In the genomic region with DNA sequence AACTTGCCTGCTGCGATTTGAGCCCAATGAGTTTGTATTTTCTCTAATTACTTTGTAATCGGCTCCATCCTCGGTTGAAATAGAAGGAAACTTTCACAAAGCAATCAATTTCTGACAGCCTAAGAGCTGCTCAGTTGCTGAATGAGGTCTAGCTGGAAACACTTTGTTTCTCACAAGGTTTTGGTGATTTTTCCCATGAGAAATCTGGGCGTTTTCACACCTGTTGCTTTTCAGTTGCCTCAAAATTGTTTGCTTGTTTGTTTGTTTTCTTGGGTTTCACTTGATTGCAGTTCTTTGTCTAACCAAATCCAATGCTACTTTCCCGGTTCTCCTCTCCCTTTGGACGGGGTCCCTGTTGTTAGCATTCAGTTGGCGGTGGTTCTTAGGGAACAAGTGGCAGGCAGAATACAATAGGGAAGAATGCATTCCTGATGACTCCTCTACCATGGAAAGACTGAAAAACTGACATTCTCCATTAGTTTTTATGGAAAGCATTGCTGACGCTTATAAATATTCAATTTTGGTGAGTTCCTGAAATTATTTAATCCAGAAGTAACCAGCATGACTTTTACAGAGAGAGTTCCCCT, we compare ENCODE assay signal across 2 cellular contexts.
TF ChIP-seq lines count a peak whose summit lies in the region.

No MANE protein-coding gene starts in this region.

TF ChIP-seq in liver, 16 proteins besides CTCF, POLR2A, EP300 and RAD21 (continued from another document):
- TF ChIP-seq, protein P1, sequence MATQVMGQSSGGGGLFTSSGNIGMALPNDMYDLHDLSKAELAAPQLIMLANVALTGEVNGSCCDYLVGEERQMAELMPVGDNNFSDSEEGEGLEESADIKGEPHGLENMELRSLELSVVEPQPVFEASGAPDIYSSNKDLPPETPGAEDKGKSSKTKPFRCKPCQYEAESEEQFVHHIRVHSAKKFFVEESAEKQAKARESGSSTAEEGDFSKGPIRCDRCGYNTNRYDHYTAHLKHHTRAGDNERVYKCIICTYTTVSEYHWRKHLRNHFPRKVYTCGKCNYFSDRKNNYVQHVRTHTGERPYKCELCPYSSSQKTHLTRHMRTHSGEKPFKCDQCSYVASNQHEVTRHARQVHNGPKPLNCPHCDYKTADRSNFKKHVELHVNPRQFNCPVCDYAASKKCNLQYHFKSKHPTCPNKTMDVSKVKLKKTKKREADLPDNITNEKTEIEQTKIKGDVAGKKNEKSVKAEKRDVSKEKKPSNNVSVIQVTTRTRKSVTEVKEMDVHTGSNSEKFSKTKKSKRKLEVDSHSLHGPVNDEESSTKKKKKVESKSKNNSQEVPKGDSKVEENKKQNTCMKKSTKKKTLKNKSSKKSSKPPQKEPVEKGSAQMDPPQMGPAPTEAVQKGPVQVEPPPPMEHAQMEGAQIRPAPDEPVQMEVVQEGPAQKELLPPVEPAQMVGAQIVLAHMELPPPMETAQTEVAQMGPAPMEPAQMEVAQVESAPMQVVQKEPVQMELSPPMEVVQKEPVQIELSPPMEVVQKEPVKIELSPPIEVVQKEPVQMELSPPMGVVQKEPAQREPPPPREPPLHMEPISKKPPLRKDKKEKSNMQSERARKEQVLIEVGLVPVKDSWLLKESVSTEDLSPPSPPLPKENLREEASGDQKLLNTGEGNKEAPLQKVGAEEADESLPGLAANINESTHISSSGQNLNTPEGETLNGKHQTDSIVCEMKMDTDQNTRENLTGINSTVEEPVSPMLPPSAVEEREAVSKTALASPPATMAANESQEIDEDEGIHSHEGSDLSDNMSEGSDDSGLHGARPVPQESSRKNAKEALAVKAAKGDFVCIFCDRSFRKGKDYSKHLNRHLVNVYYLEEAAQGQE (IDR thresholded peaks at IDR 0.05) = no peak
- TF ChIP-seq ZBTB33 (IDR thresholded peaks at IDR 0.05) (no peak), FOXA1 (IDR thresholded peaks at IDR 0.05) (no peak), NR2F2 (IDR thresholded peaks at IDR 0.05) (no peak), RXRA (IDR thresholded peaks at IDR 0.05) (no peak)

TF ChIP-seq in HepG2, 621 proteins besides CTCF, POLR2A, EP300 and RAD21 (continued from another document):
- TF ChIP-seq DPF2 (CRISPR knock-in tag; IDR thresholded peaks at IDR 0.05; ENCODE audit: borderline replicate concordance, low read depth) (no peak), SIN3B (IDR thresholded peaks at IDR 0.05; ENCODE audit: low read length) (no peak), MBNL3 (CRISPR knock-in tag; conservative IDR thresholded peaks at IDR 0.05) (no peak)
